Comparison of ENCODE assay signal across 9 cellular contexts in genomic region chr1:156104861-156105546, GRCh38. TPM values are rescaled to one million over a fixed set of nuclear protein-coding genes. Genes with fewer than 3 reads are reported as not detected.
DNase-seq lines count a peak whose midpoint lies in the region; ATAC-seq and TF ChIP-seq lines count a peak whose summit lies in the region.
"Had no signal": no experiment of that assay in that cellular context is flagged by ENCODE, and none has a peak within 500 bp of the region (broad histone marks: within the 10 kb centered on the region; RNA-seq: fewer than 3 reads in every experiment).

No MANE protein-coding gene starts in this region.

- peaks cover 48% of the 10 kb centered on the region for H3K4me1 ChIP-seq in upper lobe of right lung

- H3K27ac ChIP-seq in caudate nucleus (ENCODE audit: low read depth, low read length): peak overlapping the region; percentile 92
- H3K27ac ChIP-seq in upper lobe of right lung: peak overlapping the region; percentile 97

- H3K36me3 Mint-ChIP-seq in activated naive CD4-positive, alpha-beta T cell treated with anti-CD3 and anti-CD28 coated beads, Interleukin-2, amount 50 U/mL, for 24 hours: no peaks in the 10 kb centered on the region
- no peaks in the 10 kb centered on the region for H3K36me3 Mint-ChIP-seq in memory B cell

- H3K4me3 Mint-ChIP-seq in activated naive CD4-positive, alpha-beta T cell treated with anti-CD3 and anti-CD28 coated beads, Interleukin-2, amount 50 U/mL, for 24 hours: no peak overlapping the region
- peak overlapping the region; percentile 87 for H3K4me3 Mint-ChIP-seq in memory B cell

- H3K27me3 Mint-ChIP-seq in activated naive CD4-positive, alpha-beta T cell treated with anti-CD3 and anti-CD28 coated beads, Interleukin-2, amount 50 U/mL, for 24 hours: no peaks in the 10 kb centered on the region
- no peaks in the 10 kb centered on the region for H3K27me3 Mint-ChIP-seq in memory B cell

- H3K9me3 Mint-ChIP-seq in activated naive CD4-positive, alpha-beta T cell treated with anti-CD3 and anti-CD28 coated beads, Interleukin-2, amount 50 U/mL, for 24 hours: no peaks in the 10 kb centered on the region
- H3K9me3 Mint-ChIP-seq in memory B cell: no peaks in the 10 kb centered on the region

- intact Hi-C loops in upper lobe of right lung (cut with DNase I): no loop called here

- H3K4me1 Mint-ChIP-seq in activated naive CD4-positive, alpha-beta T cell treated with anti-CD3 and anti-CD28 coated beads, Interleukin-2, amount 50 U/mL, for 24 hours: peaks cover 58% of the 10 kb centered on the region
- peaks cover 32% of the 10 kb centered on the region for H3K4me1 Mint-ChIP-seq in memory B cell

- no peak for DNase-seq in activated naive CD4-positive, alpha-beta T cell treated with Interleukin-2 at 50 U/mL for 16 hours
- no peak for DNase-seq in caudate nucleus (lab: John Stamatoyannopoulos, UW)
- no peak for DNase-seq in memory B cell (ENCODE audit: low spot score in 2 of 2)
- DNase-seq in upper lobe of right lung: no peak
- no peak for DNase-seq in cortex of kidney (lab: John Stamatoyannopoulos, UW)
- no peak for DNase-seq in NCI-H1417 treated with DMSO at 0.1 percent for 48 hours (lab: John Stamatoyannopoulos, UW)
- DNase-seq: stimulated activated CD4-positive, alpha-beta T cell treated with anti-CD3 and anti-CD28 coated beads, Interleukin-4, amount 100 ng/mL, for 24 hours had no signal

- H3K27ac Mint-ChIP-seq in activated naive CD4-positive, alpha-beta T cell treated with anti-CD3 and anti-CD28 coated beads, Interleukin-2, amount 50 U/mL, for 24 hours: peak overlapping the region; percentile 36
- peak overlapping the region; percentile 98 for H3K27ac Mint-ChIP-seq in memory B cell

- TF ChIP-seq CTCF in upper lobe of right lung (IDR thresholded peaks at IDR 0.05): no peak

- H3K4me3 ChIP-seq in upper lobe of right lung: no peak overlapping the region

- H3K9me3 ChIP-seq in upper lobe of right lung: no peaks in the 10 kb centered on the region

- H3K36me3 ChIP-seq in upper lobe of right lung: no peaks in the 10 kb centered on the region

- ATAC-seq in memory B cell (ENCODE audit: low read depth): no peak
- no peak for ATAC-seq in upper lobe of right lung
- no peak for ATAC-seq in GM19467 (IDR thresholded peaks at IDR 0.05; ENCODE audit: unreplicated experiment)

- H3K27me3 ChIP-seq in upper lobe of right lung: no peaks in the 10 kb centered on the region

RNA-seq across cellular contexts. Expression of gene LMNA, which starts 9.5 kb away (rescaled TPM):
- 235 TPM for total RNA-seq in upper lobe of right lung

RNA-seq across cellular contexts. Expression of gene MEX3A, which starts 22.7 kb away (rescaled TPM):
- total RNA-seq in upper lobe of right lung: 0.52 TPM

RNA-seq across cellular contexts. Expression of gene RAB25, which starts 44.0 kb away (rescaled TPM):
- 62.0 TPM for total RNA-seq in upper lobe of right lung

RNA-seq across cellular contexts. Expression of gene SEMA4A, which starts 48.4 kb away (rescaled TPM):
- total RNA-seq in upper lobe of right lung: 30.7 TPM

RNA-seq across cellular contexts. Expression of gene LAMTOR2, which starts 50.4 kb away (rescaled TPM):
- total RNA-seq in upper lobe of right lung: 49.7 TPM
